25 cellular contexts compared by ENCODE assay signal in the genomic region with DNA sequence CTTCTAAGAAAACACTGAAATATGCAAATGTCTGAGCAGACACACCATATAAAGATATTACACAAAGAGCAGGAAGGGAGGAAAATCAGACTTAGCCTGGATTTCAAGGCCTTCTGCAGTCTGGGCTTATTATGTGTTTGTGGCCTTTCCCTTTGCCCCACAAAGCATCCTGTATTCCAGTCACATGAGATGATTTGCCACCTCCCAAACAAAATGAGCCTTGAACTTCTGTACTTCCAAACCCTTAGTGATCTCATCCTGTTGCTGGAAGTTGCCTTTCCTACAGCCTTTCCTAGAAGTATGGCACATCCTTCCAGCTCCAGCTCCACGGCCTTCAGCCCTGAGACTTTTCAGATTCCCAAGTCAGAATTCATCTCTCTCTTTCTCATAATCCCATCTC. TPM values are rescaled to one million over a fixed set of nuclear protein-coding genes. Genes with fewer than 3 reads are reported as not detected.
DNase-seq lines count a peak whose midpoint lies in the region; ATAC-seq, FAIRE-seq and TF ChIP-seq lines count a peak whose summit lies in the region.
"Had no signal": no experiment of that assay in that cellular context is flagged by ENCODE, and none has a peak within 500 bp of the region (broad histone marks: within the 10 kb centered on the region; RNA-seq: fewer than 3 reads in every experiment).

No MANE protein-coding gene starts in this region.

- H3K27me3 ChIP-seq in HepG2 (ENCODE audit: control insufficient read depth in 1 of 2, insufficient read depth in 2 of 2, low read length in 2 of 2) = peaks cover 4 to 23% of the 10 kb centered on the region in 2 experiments
- no peaks in the 10 kb centered on the region for H3K27me3 ChIP-seq in vagina
- H3K27me3 ChIP-seq: BLaER1, SJCRH30 had no signal

- H2AFZ ChIP-seq in HepG2 (ENCODE audit: low read length) = no peak overlapping the region
- H2AFZ ChIP-seq: PC-9 had no signal

- in situ Hi-C loops in SK-MEL-5 (cut with HindIII; ENCODE audit: low pct_unique_long_range_greater_than_20kb, low sequenced_read_pairs) (no loop called here), HepG2 (cut with HindIII; ENCODE audit: extremely low pct_ligation_motif_present, low pct_unique_long_range_greater_than_20kb) (loop anchor here (5.0 to 25.0 kb wide), 2 partner anchors 193 to 568 kb away; no protein-coding TSS in a partner anchor)

- CTCF ChIA-PET in HepG2 (lab: Yijun Ruan, JAX; ENCODE audit: low intra/inter-chr PET ratio, low total read pairs) = no interaction called here

- no peak overlapping the region for H3K4me2 ChIP-seq in HepG2 (ENCODE audit: low read depth, low read length)
- H3K4me2 ChIP-seq: BLaER1, PC-9 had no signal

- FAIRE-seq in HepG2 (lab: Jason Lieb, UNC) = no peak
- FAIRE-seq: A204.1, D721Med, G401.6, HTR-8/SVneo had no signal

- TF ChIP-seq CTCF in fibroblast of mammary gland (conservative IDR thresholded peaks at IDR 0.05; ENCODE audit: control insufficient read depth, insufficient read depth, low read depth, low read length) = no peak
- no peak for TF ChIP-seq CTCF in HepG2 (CRISPR knock-in tag; IDR thresholded peaks at IDR 0.05)
- no peak for TF ChIP-seq CTCF in vagina (IDR thresholded peaks at IDR 0.05)

- no peak overlapping the region for H3K4me3 ChIP-seq in fibroblast of mammary gland (ENCODE audit: control insufficient read depth, low read depth, low read length)
- no peak overlapping the region for H3K4me3 ChIP-seq in HepG2 (replicated peaks in 1 of 3; ENCODE audit: insufficient read depth in 1 of 3, low read depth in 2 of 3, low read length in 3 of 3)
- H3K4me3 ChIP-seq in vagina = no peak overlapping the region
- H3K4me3 ChIP-seq: BLaER1, PC-9, SJCRH30 had no signal

- no peaks in the 10 kb centered on the region for H4K20me1 ChIP-seq in HepG2 (ENCODE audit: insufficient read depth, low read length)
- H4K20me1 ChIP-seq: BLaER1 had no signal

- TF ChIP-seq EP300 in HepG2 (IDR thresholded peaks at IDR 0.05; ENCODE audit: low read depth in 2 of 2, low read length in 2 of 2) = no peak
- no peak for TF ChIP-seq EP300 in HepG2 (CRISPR knock-in tag; IDR thresholded peaks at IDR 0.05; ENCODE audit: borderline replicate concordance)

- H3K4me1 ChIP-seq in HepG2 (ENCODE audit: insufficient read depth, low read length) (no peaks in the 10 kb centered on the region), vagina (peaks cover 27% of the 10 kb centered on the region)

- H3K36me3 ChIP-seq in HepG2 (replicated peaks in 1 of 2; ENCODE audit: control insufficient read depth in 1 of 2, insufficient read depth in 2 of 2, low read length in 2 of 2) (no peaks in the 10 kb centered on the region), vagina (no peaks in the 10 kb centered on the region)
- H3K36me3 ChIP-seq: BLaER1, SJCRH30 had no signal

- WGBS in HepG2 (ENCODE audit: low lambda C conversion rate) = 0% methylated on average over 1 of the region's 1 CpG

- no peaks in the 10 kb centered on the region for H3K79me2 ChIP-seq in HepG2 (ENCODE audit: insufficient read depth, low read length)

- H3K27ac ChIP-seq in HepG2 (ENCODE audit: extremely low read length, insufficient read depth, low read length) (no peak overlapping the region), vagina (peak overlapping the region; percentile 41)
- H3K27ac ChIP-seq: BLaER1, PC-9, SJCRH30 had no signal

- POLR2A ChIA-PET in HepG2 (lab: Yijun Ruan, JAX) = no interaction called here

- H3K9me3 ChIP-seq in HepG2 (ENCODE audit: low read length) (no peaks in the 10 kb centered on the region), vagina (no peaks in the 10 kb centered on the region)
- H3K9me3 ChIP-seq: BLaER1, SJCRH30 had no signal

- H3K9ac ChIP-seq in HepG2 (ENCODE audit: insufficient read depth, low read depth, low read length) = no peak overlapping the region
- H3K9ac ChIP-seq: BLaER1 had no signal

- ATAC-seq in HepG2 = no peak
- no peak for ATAC-seq in GM18511 (IDR thresholded peaks at IDR 0.05; ENCODE audit: unreplicated experiment)
- no peak for ATAC-seq in HG03442 (IDR thresholded peaks at IDR 0.05; ENCODE audit: unreplicated experiment)
- no peak for ATAC-seq in HG03039 (IDR thresholded peaks at IDR 0.05; ENCODE audit: unreplicated experiment)
- ATAC-seq: HCT116, Right ventricle myocardium inferior had no signal

- BruUV-seq in HepG2 (replicated peaks; lab: Mats Ljungman, UMichigan) = no TSS peak

- TF ChIP-seq RAD21 in HepG2 (CRISPR knock-in tag; IDR thresholded peaks at IDR 0.05) = no peak

- intact Hi-C loops in HepG2 (cut with micrococcal nuclease; ENCODE audit: unreplicated experiment) = loop anchor here (2.0 to 10.0 kb wide), 3 partner anchors 395 to 807 kb away; no protein-coding TSS in a partner anchor
- intact Hi-C loops in vagina (cut with DNase I) = loop anchor here (10.0 kb wide), 1 partner anchor 775 kb away; no protein-coding TSS in a partner anchor

- DNase-seq in SK-MEL-5 (ENCODE audit: low read depth, low spot score) (peak; percentile 30), fibroblast of mammary gland (ENCODE audit: low read depth) (peak; percentile 87), HepG2 (ENCODE audit: low spot score) (no peak), vagina (ENCODE audit: extremely low spot score in 2 of 2) (no peak)
- DNase-seq: CD4-positive, CD25-positive, alpha-beta regulatory T cell; GOT3; KBM-7; NCI-H1105 treated with DMSO at 0.1 percent for 48 hours; NCI-H146; NCI-H1930; NCI-H2107; NCI-H524; NK-92 treated with Interleukin-12 subunit alpha and Interleukin-12 subunit beta, amount 100 ng/mL, for 24 hours; PC-9; SJCRH30 had no signal

- TF ChIP-seq POLR2A in HepG2 (IDR thresholded peaks at IDR 0.05; ENCODE audit: insufficient read depth in 1 of 2, low read depth in 2 of 2, low read length in 2 of 2) = no peak
- no peak for TF ChIP-seq POLR2A in vagina (IDR thresholded peaks at IDR 0.05)

TF ChIP-seq in HepG2, 621 proteins besides CTCF, POLR2A, EP300 and RAD21:
- TF ChIP-seq RARA (CRISPR knock-in tag; IDR thresholded peaks at IDR 0.05) (0 out of 2 replicates have a peak, but pooled peaks have one; percentile 17), MAFF (IDR thresholded peaks at IDR 0.05; ENCODE audit: low read depth, low read length) (no peak)

RNA-seq across cellular contexts. Expression of gene HPS1, which starts 22.8 kb away (rescaled TPM):
- total RNA-seq in SK-MEL-5 (2014; rRNA removed; shearing (Covaris generic)) = 31.1 and 36.4 TPM in 2 replicates
- polyA plus RNA-seq in SK-MEL-5 (2015; cell fraction: cytosol; rRNA removed) = 54.3 and 68.0 TPM in 2 replicates
- polyA plus RNA-seq in SK-MEL-5 (2015; cell fraction: nucleus; rRNA removed) = 156 and 173 TPM in 2 replicates
- total RNA-seq in HepG2 (2016; rRNA removed; fragmentation: Illumina TruSeq; extraction: Trizol) (20.7 and 25.8 TPM in 2 replicates), vagina (62.1 TPM)
- 50.6 and 58.2 TPM in 2 replicates for total RNA-seq in HepG2 (2016; cell fraction: cytosol; rRNA removed; fragmentation: Illumina TruSeq; extraction: Trizol; ENCODE audit: low read depth)
- 14.1 and 23.6 TPM in 2 replicates for total RNA-seq in HepG2 (2016; cell fraction: insoluble cytoplasmic fraction; rRNA removed; fragmentation: Illumina TruSeq; extraction: Trizol)
- 56.4 and 66.7 TPM in 2 replicates for total RNA-seq in HepG2 (2016; cell fraction: membrane; rRNA removed; fragmentation: Illumina TruSeq; extraction: Trizol)
- 19.0 and 25.7 TPM in 2 replicates for total RNA-seq in HepG2 (2016; cell fraction: nucleus; rRNA removed; fragmentation: Illumina TruSeq; extraction: Trizol)
- polyA plus RNA-seq in HepG2 (2011; rRNA removed) = 24.6 and 33.7 TPM in 2 replicates
- 18.0 and 21.8 TPM in 2 replicates for polyA plus RNA-seq in HepG2 (2011; cell fraction: cytosol; rRNA removed)
- 108 and 120 TPM in 2 replicates for polyA plus RNA-seq in HepG2 (2011; cell fraction: nucleus; rRNA removed)
- polyA plus RNA-seq in HepG2 (2012) = 16.9 and 22.7 TPM in 2 replicates
- 68.9 and 83.5 TPM in 2 replicates for polyA plus RNA-seq in HepG2 (2016; cell fraction: cytosol; fragmentation: Illumina TruSeq; extraction: Trizol; ENCODE audit: low read depth)
- polyA plus RNA-seq in HepG2 (2016; cell fraction: insoluble cytoplasmic fraction; fragmentation: Illumina TruSeq; extraction: Trizol; ENCODE audit: low read depth) = 19.4 and 23.0 TPM in 2 replicates
- 63.1 and 73.8 TPM in 2 replicates for polyA plus RNA-seq in HepG2 (2016; cell fraction: membrane; fragmentation: Illumina TruSeq; extraction: Trizol; ENCODE audit: low read depth)
- polyA plus RNA-seq in HepG2 (2016; cell fraction: nucleus; fragmentation: Illumina TruSeq; extraction: Trizol; ENCODE audit: insufficient read depth, low read depth) = 43.6 and 45.7 TPM in 2 replicates
- polyA minus RNA-seq in HepG2 (2011; rRNA and poly(A)+ RNA removed; ENCODE audit: low replicate concordance) = 35.4 and 47.2 TPM in 2 replicates
- polyA minus RNA-seq in HepG2 (2011; cell fraction: cytosol; rRNA and poly(A)+ RNA removed) = 12.4 and 14.5 TPM in 2 replicates
- 45.1 and 49.1 TPM in 2 replicates for polyA minus RNA-seq in HepG2 (2011; cell fraction: nucleus; rRNA and poly(A)+ RNA removed)

RNA-seq across cellular contexts. Expression of gene PYROXD2, which starts 54.5 kb away (rescaled TPM):
- 2.2 and 3.2 TPM in 2 replicates for total RNA-seq in SK-MEL-5 (2014; rRNA removed; shearing (Covaris generic))
- 4.5 and 5.2 TPM in 2 replicates for polyA plus RNA-seq in SK-MEL-5 (2015; cell fraction: cytosol; rRNA removed)
- polyA plus RNA-seq in SK-MEL-5 (2015; cell fraction: nucleus; rRNA removed) = 20.2 and 30.6 TPM in 2 replicates
- total RNA-seq in HepG2 (2016; rRNA removed; fragmentation: Illumina TruSeq; extraction: Trizol) = 1.8 and 2.0 TPM in 2 replicates
- total RNA-seq in HepG2 (2016; cell fraction: cytosol; rRNA removed; fragmentation: Illumina TruSeq; extraction: Trizol; ENCODE audit: low read depth) = 0.26 and 3.0 TPM in 2 replicates
- 1.2 and 1.3 TPM in 2 replicates for total RNA-seq in HepG2 (2016; cell fraction: insoluble cytoplasmic fraction; rRNA removed; fragmentation: Illumina TruSeq; extraction: Trizol)
- 1.0 and 1.4 TPM in 2 replicates for total RNA-seq in HepG2 (2016; cell fraction: membrane; rRNA removed; fragmentation: Illumina TruSeq; extraction: Trizol)
- 1.6 and 2.0 TPM in 2 replicates for total RNA-seq in HepG2 (2016; cell fraction: nucleus; rRNA removed; fragmentation: Illumina TruSeq; extraction: Trizol)
- polyA plus RNA-seq in HepG2 (2011; rRNA removed) = 6.2 and 10.7 TPM in 2 replicates
- 1.5 and 6.4 TPM in 2 replicates for polyA plus RNA-seq in HepG2 (2011; cell fraction: cytosol; rRNA removed)
- polyA plus RNA-seq in HepG2 (2011; cell fraction: nucleus; rRNA removed) = 22.4 and 28.0 TPM in 2 replicates
- 2.3 and 3.3 TPM in 2 replicates for polyA plus RNA-seq in HepG2 (2012)
- polyA plus RNA-seq in HepG2 (2016; cell fraction: cytosol; fragmentation: Illumina TruSeq; extraction: Trizol; ENCODE audit: low read depth) = 1.6 and 1.7 TPM in 2 replicates
- polyA plus RNA-seq in HepG2 (2016; cell fraction: insoluble cytoplasmic fraction; fragmentation: Illumina TruSeq; extraction: Trizol; ENCODE audit: low read depth) = 0.78 and 1.6 TPM in 2 replicates
- polyA plus RNA-seq in HepG2 (2016; cell fraction: membrane; fragmentation: Illumina TruSeq; extraction: Trizol; ENCODE audit: low read depth) = 1.0 and 2.1 TPM in 2 replicates
- polyA plus RNA-seq in HepG2 (2016; cell fraction: nucleus; fragmentation: Illumina TruSeq; extraction: Trizol; ENCODE audit: insufficient read depth, low read depth) = 1.6 and 2.6 TPM in 2 replicates
- polyA minus RNA-seq in HepG2 (2011; rRNA and poly(A)+ RNA removed; ENCODE audit: low replicate concordance) = 3.2 and 9.1 TPM in 2 replicates
- polyA minus RNA-seq in HepG2 (2011; cell fraction: cytosol; rRNA and poly(A)+ RNA removed) = 0.97 and 2.5 TPM in 2 replicates
- polyA minus RNA-seq in HepG2 (2011; cell fraction: nucleus; rRNA and poly(A)+ RNA removed) = 3.0 and 8.6 TPM in 2 replicates
- total RNA-seq in vagina = 7.1 TPM

Comparison
In these comparisons a context has a peak if more than half of its experiments do, and no peak if none do; other contexts are left out.
1. DNase-seq: peak in SK-MEL-5 (single experiment) and fibroblast of mammary gland (single experiment); none in HepG2 (single experiment) and vagina (0 of 2).